In the genomic region with DNA sequence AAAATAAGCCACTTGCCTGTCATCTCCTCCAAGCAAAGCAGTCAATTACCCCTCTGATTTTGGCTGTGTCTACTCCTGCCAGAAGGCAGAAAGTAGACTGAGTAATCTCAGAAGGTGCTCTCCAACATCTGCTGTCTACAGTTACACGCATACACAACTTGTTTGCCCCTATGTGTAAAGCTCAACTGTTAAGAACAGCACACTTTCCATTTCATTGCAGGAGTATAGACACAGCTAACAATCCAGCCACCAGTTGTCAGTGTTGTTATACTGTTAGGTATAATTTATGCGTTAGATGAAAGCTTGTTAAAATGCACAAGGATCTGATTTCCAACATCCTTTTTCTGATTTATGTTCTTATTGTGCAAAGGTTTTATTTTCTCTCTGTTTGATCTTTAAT, we compare ENCODE assay signal across 15 cellular contexts.
DNase-seq lines count a peak whose midpoint lies in the region; ATAC-seq lines count a peak whose summit lies in the region.
"Had no signal": no experiment of that assay in that cellular context is flagged by ENCODE, and none has a peak within 500 bp of the region (broad histone marks: within the 10 kb centered on the region; RNA-seq: fewer than 3 reads in every experiment).

No MANE protein-coding gene starts in this region.

- no peaks in the 10 kb centered on the region for H3K27me3 ChIP-seq in naive thymus-derived CD4-positive, alpha-beta T cell (ENCODE audit: control insufficient read depth in 2 of 2, insufficient read depth in 2 of 2, low read length in 2 of 2)
- H3K27me3 ChIP-seq: esophagus muscularis mucosa had no signal

- CTCF ChIA-PET in activated CD4-positive, alpha-beta memory T cell treated with anti-CD3 and anti-CD28 coated beads for 36 hours (lab: Charles Lee) = interaction anchor here (1.0 to 1.6 kb wide), 2 partner anchors 88 to 148 kb away, joined by 3 to 7 read pairs; a partner anchor contains a TSS
- CTCF ChIA-PET in naive thymus-derived CD4-positive, alpha-beta T cell (lab: Charles Lee) = interaction anchor here (0.8 to 1.4 kb wide), 9 partner anchors 11 to 148 kb away, joined by 3 to 13 read pairs (median 3); a partner anchor contains a TSS

- no peak for DNase-seq in activated CD4-positive, CD25-positive, alpha-beta regulatory T cell (lab: John Stamatoyannopoulos, UW)
- DNase-seq in ELR (ENCODE audit: low read depth) (peak; percentile 6), EL (no peak), medulla oblongata (ENCODE audit: extremely low spot score) (no peak)
- DNase-seq in activated CD4-positive, alpha-beta memory T cell treated with anti-CD3 and anti-CD28 coated beads for 36 hours = no peak
- DNase-seq in naive thymus-derived CD4-positive, alpha-beta T cell = peak in 5 of 9 donors; percentile 22 to 51 (median 37)
- DNase-seq: activated gamma-delta T cell treated with Interleukin-2 at 50 U/mL for 16 hours, mammary epithelial cell, Right ventricle myocardium superior had no signal

- H3K27me3 Mint-ChIP-seq in activated CD4-positive, alpha-beta memory T cell treated with anti-CD3 and anti-CD28 coated beads for 36 hours = no peaks in the 10 kb centered on the region
- H3K27me3 Mint-ChIP-seq in naive thymus-derived CD4-positive, alpha-beta T cell = no peaks in the 10 kb centered on the region
- H3K27me3 Mint-ChIP-seq: stimulated activated naive CD8-positive, alpha-beta T cell treated with anti-CD3 and anti-CD28 coated beads, Interleukin-15, Interleukin-2, amounts not matched to agents 100 ng/mL and 50 ng/mL, for 24 hours had no signal

- no peak overlapping the region for H3K4me3 Mint-ChIP-seq in activated CD4-positive, alpha-beta memory T cell treated with anti-CD3 and anti-CD28 coated beads for 36 hours
- H3K4me3 Mint-ChIP-seq in naive thymus-derived CD4-positive, alpha-beta T cell = peak overlapping the region in 9 of 10 donors; percentile 14 to 72 (median 48)
- H3K4me3 Mint-ChIP-seq: GM23338; stimulated activated naive CD8-positive, alpha-beta T cell treated with anti-CD3 and anti-CD28 coated beads, Interleukin-15, Interleukin-2, amounts not matched to agents 100 ng/mL and 50 ng/mL, for 24 hours had no signal

- H3K27ac ChIP-seq in naive thymus-derived CD4-positive, alpha-beta T cell (ENCODE audit: low read depth, low read length) = peak overlapping the region; percentile 71
- H3K27ac ChIP-seq: esophagus muscularis mucosa, KMS-11 had no signal

- no peak overlapping the region for H3K4me3 ChIP-seq in naive thymus-derived CD4-positive, alpha-beta T cell (ENCODE audit: low read length)
- H3K4me3 ChIP-seq: esophagus muscularis mucosa, GM23338 had no signal

- H3K36me3 Mint-ChIP-seq in activated CD4-positive, alpha-beta memory T cell treated with anti-CD3 and anti-CD28 coated beads for 36 hours = peaks cover 11% of the 10 kb centered on the region
- H3K36me3 Mint-ChIP-seq in naive thymus-derived CD4-positive, alpha-beta T cell = peaks cover 0 to 57% (median 20%) of the 10 kb centered on the region in 5 donors

- H3K36me3 ChIP-seq in naive thymus-derived CD4-positive, alpha-beta T cell (ENCODE audit: control insufficient read depth in 2 of 3, insufficient read depth in 3 of 3, low read length in 3 of 3) = no peaks in the 10 kb centered on the region

- H3K4me1 Mint-ChIP-seq in activated CD4-positive, alpha-beta memory T cell treated with anti-CD3 and anti-CD28 coated beads for 36 hours (ENCODE audit: low read depth) = peaks cover 78% of the 10 kb centered on the region
- H3K4me1 Mint-ChIP-seq in naive thymus-derived CD4-positive, alpha-beta T cell = peaks cover 74 to 100% (median 96%) of the 10 kb centered on the region in 7 donors

- H3K9me3 ChIP-seq in naive thymus-derived CD4-positive, alpha-beta T cell (ENCODE audit: control insufficient read depth in 2 of 3, low read length in 3 of 3) = no peaks in the 10 kb centered on the region
- H3K9me3 ChIP-seq: esophagus muscularis mucosa had no signal

- peaks cover 61 to 69% of the 10 kb centered on the region in 2 donors for H3K4me1 ChIP-seq in naive thymus-derived CD4-positive, alpha-beta T cell (ENCODE audit: control insufficient read depth in 2 of 2, insufficient read depth in 2 of 2, low read length in 2 of 2)
- H3K4me1 ChIP-seq: esophagus muscularis mucosa had no signal

- POLR2A ChIA-PET in activated CD4-positive, alpha-beta memory T cell treated with anti-CD3 and anti-CD28 coated beads for 36 hours (lab: Charles Lee) = no interaction called here
- POLR2A ChIA-PET in naive thymus-derived CD4-positive, alpha-beta T cell (lab: Charles Lee) = interaction anchor here (0.6 to 1.0 kb wide), 5 partner anchors 11 to 386 kb away, joined by 3 to 8 read pairs (median 3); no protein-coding TSS in a partner anchor

- intact Hi-C loops in activated CD4-positive, alpha-beta memory T cell treated with anti-CD3 and anti-CD28 coated beads for 36 hours (cut with micrococcal nuclease) = loop anchor here (1.0 to 10.0 kb wide), 6 partner anchors 57 to 644 kb away; no protein-coding TSS in a partner anchor
- intact Hi-C loops in naive thymus-derived CD4-positive, alpha-beta T cell (cut with micrococcal nuclease) = loop anchor here (1.0 to 10.0 kb wide), 14 partner anchors 14 to 1148 kb away; a partner anchor contains a TSS

- peak overlapping the region; percentile 44 for H3K27ac Mint-ChIP-seq in activated CD4-positive, alpha-beta memory T cell treated with anti-CD3 and anti-CD28 coated beads for 36 hours
- H3K27ac Mint-ChIP-seq in naive thymus-derived CD4-positive, alpha-beta T cell = peak overlapping the region; percentile 81 to 95 (median 91)
- H3K27ac Mint-ChIP-seq: GM23338; stimulated activated naive CD8-positive, alpha-beta T cell treated with anti-CD3 and anti-CD28 coated beads, Interleukin-15, Interleukin-2, amounts not matched to agents 100 ng/mL and 50 ng/mL, for 24 hours had no signal

- peak; percentile 40 to 47 for ATAC-seq in activated CD4-positive, CD25-positive, alpha-beta regulatory T cell treated with anti-CD3 and anti-CD28 coated beads, Interleukin-2, amount 50 U/mL, for 24 hours
- no peak for ATAC-seq in naive thymus-derived CD4-positive, alpha-beta T cell
- no peak for ATAC-seq in HG02642 (IDR thresholded peaks at IDR 0.05; ENCODE audit: poor library complexity, unreplicated experiment)
- ATAC-seq: GM23338 had no signal

- no peaks in the 10 kb centered on the region for H3K9me3 Mint-ChIP-seq in activated CD4-positive, alpha-beta memory T cell treated with anti-CD3 and anti-CD28 coated beads for 36 hours
- H3K9me3 Mint-ChIP-seq in naive thymus-derived CD4-positive, alpha-beta T cell = peaks cover 0 to 18% (median 0%) of the 10 kb centered on the region in 11 donors
- H3K9me3 Mint-ChIP-seq: GM23338; stimulated activated naive CD8-positive, alpha-beta T cell treated with anti-CD3 and anti-CD28 coated beads, Interleukin-15, Interleukin-2, amounts not matched to agents 100 ng/mL and 50 ng/mL, for 24 hours had no signal

Comparison
In these comparisons a context has a peak if more than half of its experiments do, and no peak if none do; other contexts are left out.
1. ATAC-seq: peak in activated CD4-positive, CD25-positive, alpha-beta regulatory T cell treated with anti-CD3 and anti-CD28 coated beads, Interleukin-2, amount 50 U/mL, for 24 hours (2 of 2); none in naive thymus-derived CD4-positive, alpha-beta T cell (single experiment) and HG02642 (single experiment).
2. DNase-seq: peak in ELR (single experiment) and naive thymus-derived CD4-positive, alpha-beta T cell (5 of 9); none in activated CD4-positive, CD25-positive, alpha-beta regulatory T cell (0 of 4), activated CD4-positive, alpha-beta memory T cell treated with anti-CD3 and anti-CD28 coated beads for 36 hours (single experiment), EL (single experiment) and medulla oblongata (single experiment).